8 cellular contexts compared by ENCODE assay signal in the genomic region with DNA sequence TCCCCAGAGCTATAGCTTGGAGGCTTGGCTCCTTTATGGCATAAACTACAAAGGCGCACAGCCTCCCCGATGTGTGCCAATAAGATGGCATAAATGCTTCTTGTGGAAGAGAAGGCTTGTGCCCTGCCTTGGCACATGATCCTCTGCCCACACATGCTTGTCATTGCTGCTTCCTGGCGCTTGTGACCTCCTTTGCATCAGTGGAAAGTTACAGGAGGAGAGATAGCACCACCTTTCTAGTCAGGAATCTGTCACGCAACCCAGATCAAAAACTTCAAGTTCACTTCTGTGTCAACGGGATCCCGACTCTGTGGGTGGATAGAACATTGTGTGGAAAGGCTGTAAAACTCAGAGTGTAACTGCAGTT.
DNase-seq lines count a peak whose midpoint lies in the region; ATAC-seq lines count a peak whose summit lies in the region.

No MANE protein-coding gene starts in this region.

- no peaks in the 10 kb centered on the region for H3K27me3 Mint-ChIP-seq in T-helper 2 cell treated with Interferon-gamma antibody and Interleukin-4, amounts not matched to agents 5 μg/mL and 100 μg/mL, for 36 hours (ENCODE audit: low read depth)
- no peaks in the 10 kb centered on the region for H3K27me3 Mint-ChIP-seq in naive B cell
- H3K27me3 Mint-ChIP-seq in stimulated activated naive CD8-positive, alpha-beta T cell treated with anti-CD3 and anti-CD28 coated beads, Interleukin-15, amount 100 ng/mL, for 72 hours, result no peaks in the 10 kb centered on the region

- H3K27ac Mint-ChIP-seq in T-helper 2 cell treated with Interferon-gamma antibody and Interleukin-4, amounts not matched to agents 5 μg/mL and 100 μg/mL, for 36 hours, result peak overlapping the region; percentile 69
- peak overlapping the region; percentile 58 to 92 (median 72) for H3K27ac Mint-ChIP-seq in naive B cell
- H3K27ac Mint-ChIP-seq in stimulated activated naive CD8-positive, alpha-beta T cell treated with anti-CD3 and anti-CD28 coated beads, Interleukin-15, amount 100 ng/mL, for 72 hours, result peak overlapping the region; percentile 51 to 94

- no peaks in the 10 kb centered on the region for H3K9me3 Mint-ChIP-seq in T-helper 2 cell treated with Interferon-gamma antibody and Interleukin-4, amounts not matched to agents 5 μg/mL and 100 μg/mL, for 36 hours
- no peaks in the 10 kb centered on the region for H3K9me3 Mint-ChIP-seq in naive B cell
- H3K9me3 Mint-ChIP-seq in stimulated activated naive CD8-positive, alpha-beta T cell treated with anti-CD3 and anti-CD28 coated beads, Interleukin-15, amount 100 ng/mL, for 72 hours, result peaks cover 0 to 2% of the 10 kb centered on the region in 2 donors

- peak; percentile 59 for DNase-seq in T-helper 2 cell treated with Interferon-gamma antibody and Interleukin-4, amounts not matched to agents 5 μg/mL and 100 μg/mL, for 36 hours (ENCODE audit: low spot score)
- DNase-seq in activated naive CD8-positive, alpha-beta T cell treated with anti-CD3 and anti-CD28 coated beads, Interleukin-2, amount 50 U/mL, for 16 hours (ENCODE audit: low read depth, low spot score), result peak; percentile 58
- DNase-seq in naive B cell (no peak), KG1 (lab: John Stamatoyannopoulos, UW) (no peak), NCI-H748 treated with DMSO at 0.1 percent for 48 hours (lab: John Stamatoyannopoulos, UW) (no peak)
- peak; percentile 40 to 77 for DNase-seq in stimulated activated naive CD8-positive, alpha-beta T cell treated with anti-CD3 and anti-CD28 coated beads, Interleukin-15, amount 100 ng/mL, for 72 hours

- H3K36me3 Mint-ChIP-seq in T-helper 2 cell treated with Interferon-gamma antibody and Interleukin-4, amounts not matched to agents 5 μg/mL and 100 μg/mL, for 36 hours (ENCODE audit: low read depth), result peaks cover 73% of the 10 kb centered on the region
- H3K36me3 Mint-ChIP-seq in naive B cell, result no peaks in the 10 kb centered on the region

- ATAC-seq in naive B cell (ENCODE audit: low read depth in 2 of 2), result peak in 1 of 2 donors; percentile 35
- ATAC-seq in stimulated activated naive CD8-positive, alpha-beta T cell treated with anti-CD3 and anti-CD28 coated beads, Interleukin-15, amount 100 ng/mL, for 72 hours, result peak; percentile 85
- ATAC-seq in GM21786 (IDR thresholded peaks at IDR 0.05; ENCODE audit: unreplicated experiment), result no peak
- no peak for ATAC-seq in HG03196 (IDR thresholded peaks at IDR 0.05; ENCODE audit: unreplicated experiment)

- no peak overlapping the region for H3K4me3 Mint-ChIP-seq in T-helper 2 cell treated with Interferon-gamma antibody and Interleukin-4, amounts not matched to agents 5 μg/mL and 100 μg/mL, for 36 hours
- H3K4me3 Mint-ChIP-seq in naive B cell, result peak overlapping the region in 1 of 8 donors; percentile 54
- H3K4me3 Mint-ChIP-seq in stimulated activated naive CD8-positive, alpha-beta T cell treated with anti-CD3 and anti-CD28 coated beads, Interleukin-15, amount 100 ng/mL, for 72 hours, result peak overlapping the region; percentile 60 to 73

- H3K4me1 Mint-ChIP-seq in T-helper 2 cell treated with Interferon-gamma antibody and Interleukin-4, amounts not matched to agents 5 μg/mL and 100 μg/mL, for 36 hours (ENCODE audit: low read depth), result peaks cover 61% of the 10 kb centered on the region
- peaks cover 33 to 53% (median 38%) of the 10 kb centered on the region in 3 donors for H3K4me1 Mint-ChIP-seq in naive B cell
- H3K4me1 Mint-ChIP-seq in stimulated activated naive CD8-positive, alpha-beta T cell treated with anti-CD3 and anti-CD28 coated beads, Interleukin-15, amount 100 ng/mL, for 72 hours, result peaks cover 100% of the 10 kb centered on the region

Comparison
In these comparisons a context has a peak if more than half of its experiments do, and no peak if none do; other contexts are left out.
1. DNase-seq: peak in T-helper 2 cell treated with Interferon-gamma antibody and Interleukin-4, amounts not matched to agents 5 μg/mL and 100 μg/mL, for 36 hours (single experiment), activated naive CD8-positive, alpha-beta T cell treated with anti-CD3 and anti-CD28 coated beads, Interleukin-2, amount 50 U/mL, for 16 hours (single experiment) and stimulated activated naive CD8-positive, alpha-beta T cell treated with anti-CD3 and anti-CD28 coated beads, Interleukin-15, amount 100 ng/mL, for 72 hours (2 of 2); none in naive B cell (single experiment), KG1 (single experiment) and NCI-H748 treated with DMSO at 0.1 percent for 48 hours (single experiment).
2. Peak in every context shown above with its lines, with median percentiles within 50 percentile points of each other: H3K27ac Mint-ChIP-seq.